1 cellular context compared by ENCODE assay signal in genomic region chr2:151508519-151508918, GRCh38.
TF ChIP-seq lines count a peak whose summit lies in the region.

No MANE protein-coding gene starts in this region.

TF ChIP-seq in K562, 482 proteins besides CTCF, POLR2A, EP300 and RAD21 (continued from another document):
- TF ChIP-seq ZBTB43 (CRISPR knock-in tag; IDR thresholded peaks at IDR 0.05) (no peak), HDAC3 (IDR thresholded peaks at IDR 0.05; ENCODE audit: borderline replicate concordance, partially characterized antibody) (no peak), ZNF655 (CRISPR knock-in tag; IDR thresholded peaks at IDR 0.05) (no peak), MCM5 (IDR thresholded peaks at IDR 0.05; ENCODE audit: low read depth) (no peak), ZBTB2 (IDR thresholded peaks at IDR 0.05) (no peak), RBFOX2 (IDR thresholded peaks at IDR 0.05; ENCODE audit: low read depth, low read length) (no peak), TRIM24 (IDR thresholded peaks at IDR 0.05) (no peak), TAF15 (IDR thresholded peaks at IDR 0.05; ENCODE audit: low read depth, low read length) (no peak), ZNF134 (CRISPR knock-in tag; conservative IDR thresholded peaks at IDR 0.05) (no peak), MTA3 (IDR thresholded peaks at IDR 0.05; ENCODE audit: borderline replicate concordance) (no peak), BRCA1 (IDR thresholded peaks at IDR 0.05) (no peak), BRCA1 (CRISPR knock-in tag; IDR thresholded peaks at IDR 0.05) (no peak), MGA (IDR thresholded peaks at IDR 0.05) (no peak), RBM14 (IDR thresholded peaks at IDR 0.05; ENCODE audit: borderline replicate concordance, insufficient read depth, low read depth, low read length) (no peak), SNAPC5 (CRISPR knock-in tag; IDR thresholded peaks at IDR 0.05) (no peak)
